Comparison of ENCODE assay signal across 8 cellular contexts in genomic region chr3:180911876-180912303, GRCh38. TPM values are rescaled to one million over a fixed set of nuclear protein-coding genes. Genes with fewer than 3 reads are reported as not detected.
DNase-seq lines count a peak whose midpoint lies in the region; ATAC-seq, FAIRE-seq and TF ChIP-seq lines count a peak whose summit lies in the region.

No MANE protein-coding gene starts in this region.

- no peaks in the 10 kb centered on the region for H3K27me3 ChIP-seq in transverse colon

- peaks cover 29% of the 10 kb centered on the region for H3K36me3 Mint-ChIP-seq in activated CD8-positive, alpha-beta memory T cell treated with anti-CD3 and anti-CD28 coated beads, Interleukin-2, amount 10 ng/mL, durations not matched to agents 7 days and 5 days
- H3K36me3 Mint-ChIP-seq in activated CD4-positive, alpha-beta memory T cell treated with anti-CD3 and anti-CD28 coated beads, Interleukin-2, amount 10 ng/mL, durations not matched to agents 7 days and 5 days (ENCODE audit: low read depth), result peaks cover 25% of the 10 kb centered on the region

- H3K4me1 Mint-ChIP-seq in activated CD8-positive, alpha-beta memory T cell treated with anti-CD3 and anti-CD28 coated beads, Interleukin-2, amount 10 ng/mL, durations not matched to agents 7 days and 5 days, result peaks cover 35% of the 10 kb centered on the region
- peaks cover 39% of the 10 kb centered on the region for H3K4me1 Mint-ChIP-seq in activated CD4-positive, alpha-beta memory T cell treated with anti-CD3 and anti-CD28 coated beads, Interleukin-2, amount 10 ng/mL, durations not matched to agents 7 days and 5 days

- WGBS in transverse colon (ENCODE audit: low coverage in 1 of 2), 2 donors, result 30 to 36% methylated on average over 5 to 6 of the region's 6 CpGs

- POLR2A ChIA-PET in activated CD4-positive, alpha-beta memory T cell treated with anti-CD3 and anti-CD28 coated beads, Interleukin-2, amount 10 ng/mL, durations not matched to agents 7 days and 5 days (lab: Charles Lee), result interaction anchor here (0.6 to 2.9 kb wide), 14 partner anchors 8 to 310 kb away, joined by 3 to 20 read pairs (median 4); partner anchors contain the start of genes DNAJC19 and TTC14

- H3K27me3 Mint-ChIP-seq in activated CD8-positive, alpha-beta memory T cell treated with anti-CD3 and anti-CD28 coated beads, Interleukin-2, amount 10 ng/mL, durations not matched to agents 7 days and 5 days, result no peaks in the 10 kb centered on the region
- H3K27me3 Mint-ChIP-seq in activated CD4-positive, alpha-beta memory T cell treated with anti-CD3 and anti-CD28 coated beads, Interleukin-2, amount 10 ng/mL, durations not matched to agents 7 days and 5 days, result no peaks in the 10 kb centered on the region

- H3K27ac ChIP-seq in kidney (ENCODE audit: low read depth in 2 of 2, low read length in 2 of 2) (peak overlapping the region; percentile 94), transverse colon (peak overlapping the region; percentile 85 to 90 (median 86))

- peak overlapping the region in 1 of 2 donors; percentile 92 for H3K9ac ChIP-seq in kidney (ENCODE audit: low read length in 2 of 2)

- no peaks in the 10 kb centered on the region for H3K36me3 ChIP-seq in kidney (ENCODE audit: control insufficient read depth in 1 of 2, insufficient read depth in 2 of 2, low read length in 2 of 2)
- H3K36me3 ChIP-seq in transverse colon, result no peaks in the 10 kb centered on the region

- CTCF ChIA-PET in activated CD8-positive, alpha-beta memory T cell treated with anti-CD3 and anti-CD28 coated beads, Interleukin-2, amount 10 ng/mL, durations not matched to agents 7 days and 5 days (lab: Charles Lee), result interaction anchor here (0.6 to 1.6 kb wide), 4 partner anchors 13 to 1262 kb away, joined by 3 to 6 read pairs (median 4); no protein-coding TSS in a partner anchor
- CTCF ChIA-PET in activated CD4-positive, alpha-beta memory T cell treated with anti-CD3 and anti-CD28 coated beads, Interleukin-2, amount 10 ng/mL, durations not matched to agents 7 days and 5 days (lab: Charles Lee), result interaction anchor here (0.8 to 2.2 kb wide), 11 partner anchors 9 to 307 kb away, joined by 3 to 13 read pairs (median 4); partner anchors contain the start of genes CCDC39 and DNAJC19

- in situ Hi-C loops in transverse colon (cut with MboI; ENCODE audit: low pct_ligation_motif_present in 1 of 4, low pct_unique_long_range_greater_than_20kb in 1 of 4, low sequenced_read_pairs in 3 of 4), result no loop called here

- H3K27ac Mint-ChIP-seq in activated CD8-positive, alpha-beta memory T cell treated with anti-CD3 and anti-CD28 coated beads, Interleukin-2, amount 10 ng/mL, durations not matched to agents 7 days and 5 days, result peak overlapping the region; percentile 95
- peak overlapping the region; percentile 76 for H3K27ac Mint-ChIP-seq in activated CD4-positive, alpha-beta memory T cell treated with anti-CD3 and anti-CD28 coated beads, Interleukin-2, amount 10 ng/mL, durations not matched to agents 7 days and 5 days

- H3K4me1 ChIP-seq in kidney (ENCODE audit: control insufficient read depth in 1 of 2, insufficient read depth in 1 of 2, low read depth in 1 of 2, low read length in 2 of 2), result peaks cover 0 to 5% of the 10 kb centered on the region in 2 donors
- H3K4me1 ChIP-seq in transverse colon, result peaks cover 7 to 35% (median 25%) of the 10 kb centered on the region in 4 donors

- FAIRE-seq in kidney (lab: Jason Lieb, UNC), result no peak

- no peak for TF ChIP-seq EP300 in transverse colon (IDR thresholded peaks at IDR 0.05; ENCODE audit: low read depth)

- no peak for ATAC-seq in activated CD8-positive, alpha-beta memory T cell treated with anti-CD3 and anti-CD28 coated beads, Interleukin-2, amount 10 ng/mL, durations not matched to agents 7 days and 5 days
- peak; percentile 10 for ATAC-seq in HG03045 (IDR thresholded peaks at IDR 0.05; ENCODE audit: unreplicated experiment)

- no peak for TF ChIP-seq POLR2A in transverse colon (IDR thresholded peaks at IDR 0.05)

- no peaks in the 10 kb centered on the region for H3K9me3 Mint-ChIP-seq in activated CD8-positive, alpha-beta memory T cell treated with anti-CD3 and anti-CD28 coated beads, Interleukin-2, amount 10 ng/mL, durations not matched to agents 7 days and 5 days (ENCODE audit: low read depth)
- H3K9me3 Mint-ChIP-seq in activated CD4-positive, alpha-beta memory T cell treated with anti-CD3 and anti-CD28 coated beads, Interleukin-2, amount 10 ng/mL, durations not matched to agents 7 days and 5 days, result no peaks in the 10 kb centered on the region

- no peaks in the 10 kb centered on the region for H3K9me3 ChIP-seq in kidney (ENCODE audit: control insufficient read depth in 1 of 2, low read length in 2 of 2)
- no peaks in the 10 kb centered on the region for H3K9me3 ChIP-seq in transverse colon

- intact Hi-C loops in kidney (cut with DNase I) (no loop called here), transverse colon (cut with DNase I; ENCODE audit: low total_unique reads) (no loop called here)

- DNase-seq in activated CD8-positive, alpha-beta memory T cell treated with anti-CD3 and anti-CD28 coated beads, Interleukin-2, amount 10 ng/mL, durations not matched to agents 7 days and 5 days, result no peak
- DNase-seq in activated CD8-positive, alpha-beta memory T cell treated with anti-CD3 and anti-CD28 coated beads, Interleukin-2, amount 50 U/mL, for 4 hours, result no peak
- DNase-seq in activated CD4-positive, alpha-beta memory T cell treated with anti-CD3 and anti-CD28 coated beads, Interleukin-2, amount 10 ng/mL, durations not matched to agents 7 days and 5 days, result no peak
- DNase-seq in kidney (no peak), transverse colon (no peak), superior temporal gyrus (ENCODE audit: extremely low spot score) (no peak), NCI-H69 (lab: John Stamatoyannopoulos, UW) (no peak)

- peak overlapping the region; percentile 97 for H3K4me3 Mint-ChIP-seq in activated CD8-positive, alpha-beta memory T cell treated with anti-CD3 and anti-CD28 coated beads, Interleukin-2, amount 10 ng/mL, durations not matched to agents 7 days and 5 days
- H3K4me3 Mint-ChIP-seq in activated CD4-positive, alpha-beta memory T cell treated with anti-CD3 and anti-CD28 coated beads, Interleukin-2, amount 10 ng/mL, durations not matched to agents 7 days and 5 days, result peak overlapping the region; percentile 89

- H3K4me3 ChIP-seq in kidney (ENCODE audit: low read length in 2 of 2), result peak overlapping the region; percentile 50 to 95
- peak overlapping the region in 3 of 4 donors; percentile 59 to 92 (median 72) for H3K4me3 ChIP-seq in transverse colon

- TF ChIP-seq CTCF in kidney (IDR thresholded peaks at IDR 0.05; ENCODE audit: borderline replicate concordance, extremely low read depth, insufficient read depth) (no peak), transverse colon (IDR thresholded peaks at IDR 0.05) (no peak)

RNA-seq across cellular contexts. Expression of gene FXR1, which starts 0.6 kb away (rescaled TPM):
- 100 to 1,000 TPM; 141 to 144 TPM for total RNA-seq in activated CD8-positive, alpha-beta memory T cell treated with anti-CD3 and anti-CD28 coated beads, Interleukin-2, amount 10 ng/mL, durations not matched to agents 7 days and 5 days
- 100 to 1,000 TPM; 127 to 134 TPM for total RNA-seq in activated CD4-positive, alpha-beta memory T cell treated with anti-CD3 and anti-CD28 coated beads, Interleukin-2, amount 10 ng/mL, durations not matched to agents 7 days and 5 days
- 96.8 TPM for total RNA-seq in kidney
- polyA plus RNA-seq in kidney (ENCODE audit: insufficient read depth, low read depth, low replicate concordance), result 64.3 TPM
- total RNA-seq in transverse colon, result 100 to 1,000 TPM in 1 of 4 donors, 10 to 100 TPM in 3; 14.2 to 106 (median 58.9) TPM
